In the genomic region with DNA sequence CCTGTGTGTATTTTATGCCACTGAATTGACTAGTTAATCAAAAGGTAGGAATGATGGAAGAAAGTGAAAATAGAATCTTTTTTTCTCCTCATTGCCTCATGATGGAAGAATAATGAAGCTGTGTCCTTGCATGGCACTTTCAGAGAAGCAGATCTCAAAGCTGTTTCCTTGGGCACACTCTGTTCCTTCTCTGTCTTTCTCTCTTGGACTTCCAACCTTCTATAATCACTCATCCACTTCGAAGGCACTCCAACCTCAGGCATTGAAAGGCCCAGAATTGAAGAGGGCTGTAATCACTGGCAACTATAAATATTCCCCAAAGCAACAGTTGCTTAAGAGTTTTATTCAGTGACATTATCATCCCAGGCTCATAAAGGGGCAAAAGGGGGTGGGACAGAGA, we compare ENCODE assay signal across 20 cellular contexts. TPM values are rescaled to one million over a fixed set of nuclear protein-coding genes. Genes with fewer than 3 reads are reported as not detected.
"Had no signal": no experiment of that assay in that cellular context is flagged by ENCODE, and none has a peak within 500 bp of the region (broad histone marks: within the 10 kb centered on the region; RNA-seq: fewer than 3 reads in every experiment).

No MANE protein-coding gene starts in this region.

- H3K27ac Mint-ChIP-seq: activated CD4-positive, alpha-beta T cell treated with anti-CD3 and anti-CD28 coated beads, Interleukin-2, amount 10 ng/mL, durations not matched to agents 24 days and 14 days; activated naive CD4-positive, alpha-beta T cell treated with anti-CD3 and anti-CD28 coated beads for 36 hours; nephron progenitor cell; T-helper 1 cell treated with Interleukin-12 subunit alpha and Interleukin-12 subunit beta and Interleukin-4 antibody, amounts not matched to agents 30 μg/mL and 1 μg/mL, for 36 hours had no signal

- DNase-seq: activated CD4-positive, alpha-beta T cell treated with anti-CD3 and anti-CD28 coated beads, Interleukin-2, amount 10 ng/mL, durations not matched to agents 24 days and 14 days; activated CD8-positive, alpha-beta memory T cell treated with anti-CD3 and anti-CD28 coated beads for 24 hours; activated naive CD4-positive, alpha-beta T cell treated with anti-CD3 and anti-CD28 coated beads for 36 hours; adrenal gland; central memory CD4-positive, alpha-beta T cell; effector CD8-positive, alpha-beta T cell; glutamatergic neuron; left cardiac atrium; nephron progenitor cell; sigmoid colon; stimulated activated CD4-positive, alpha-beta T cell treated with anti-CD3 and anti-CD28 coated beads, Interleukin-4, amount 100 ng/mL, for 1 hour; stimulated activated CD8-positive, alpha-beta memory T cell treated with anti-CD3 and anti-CD28 coated beads, Interleukin-4, amount 100 ng/mL, for 48 hours; stimulated activated naive CD8-positive, alpha-beta T cell treated with anti-CD3 and anti-CD28 coated beads, Interleukin-15, Interleukin-2, amounts not matched to agents 100 U/mL and 50 U/mL, for 24 hours had no signal

- ATAC-seq: stimulated activated naive CD8-positive, alpha-beta T cell treated with anti-CD3 and anti-CD28 coated beads, Interleukin-15, Interleukin-2, amounts not matched to agents 100 U/mL and 50 U/mL, for 24 hours had no signal

- FAIRE-seq: urothelium cell line had no signal

- H3K9me3 Mint-ChIP-seq: activated naive CD4-positive, alpha-beta T cell treated with anti-CD3 and anti-CD28 coated beads for 36 hours had no signal

- H3K4me3 ChIP-seq: adrenal gland, coronary artery, sigmoid colon had no signal

- H3K4me3 Mint-ChIP-seq: activated CD4-positive, alpha-beta T cell treated with anti-CD3 and anti-CD28 coated beads, Interleukin-2, amount 10 ng/mL, durations not matched to agents 24 days and 14 days; activated naive CD4-positive, alpha-beta T cell treated with anti-CD3 and anti-CD28 coated beads for 36 hours; nephron progenitor cell; T-helper 1 cell treated with Interleukin-12 subunit alpha and Interleukin-12 subunit beta and Interleukin-4 antibody, amounts not matched to agents 30 μg/mL and 1 μg/mL, for 36 hours had no signal

- H3K27me3 Mint-ChIP-seq: activated CD4-positive, alpha-beta T cell treated with anti-CD3 and anti-CD28 coated beads, Interleukin-2, amount 10 ng/mL, durations not matched to agents 24 days and 14 days had no signal

- H3K27ac ChIP-seq: coronary artery, epithelial cell of prostate, sigmoid colon had no signal

- H3K36me3 ChIP-seq: adrenal gland, sigmoid colon had no signal

- H3K27me3 ChIP-seq: adrenal gland, sigmoid colon had no signal

- H3K9me3 ChIP-seq: adrenal gland, sigmoid colon had no signal

RNA-seq across cellular contexts. Expression of a gene that starts 31.1 kb away (rescaled TPM):
- total RNA-seq: activated CD4-positive, alpha-beta T cell treated with anti-CD3 and anti-CD28 coated beads, Interleukin-2, amount 10 ng/mL, durations not matched to agents 24 days and 14 days; activated naive CD4-positive, alpha-beta T cell treated with anti-CD3 and anti-CD28 coated beads for 36 hours; left cardiac atrium; lung microvascular endothelial cell; osteocyte; pulmonary artery endothelial cell had no signal
